ENCODE assay signal across 14 cellular contexts in genomic region chr2:188721784-188722183, GRCh38.
"Had no signal": no experiment of that assay in that cellular context is flagged by ENCODE, and none has a peak within 500 bp of the region (broad histone marks: within the 10 kb centered on the region; RNA-seq: fewer than 3 reads in every experiment).

No MANE protein-coding gene starts in this region.

- ATAC-seq: foreskin keratinocyte; gastroesophageal sphincter; heart left ventricle; left lung; left ventricle myocardium superior; naive thymus-derived CD4-positive, alpha-beta T cell had no signal

- H3K36me3 Mint-ChIP-seq: naive thymus-derived CD4-positive, alpha-beta T cell had no signal

- H3K27me3 Mint-ChIP-seq: dendritic cell treated with granulocyte-macrophage colony-stimulating factor and Interleukin-4, amounts not matched to agents 40 ng/mL and 50 ng/mL, for 4 days; naive thymus-derived CD4-positive, alpha-beta T cell had no signal

- H3K27ac Mint-ChIP-seq: dendritic cell treated with granulocyte-macrophage colony-stimulating factor and Interleukin-4, amounts not matched to agents 40 ng/mL and 50 ng/mL, for 4 days; naive thymus-derived CD4-positive, alpha-beta T cell had no signal

- DNase-seq: cortex of kidney; effector memory CD4-positive, alpha-beta T cell; foreskin keratinocyte; heart left ventricle; hippocampal formation; left cardiac atrium; left lung; left ventricle myocardium superior; lower lobe of right lung; mesenchymal stem cell; midbrain; naive thymus-derived CD4-positive, alpha-beta T cell had no signal

- H3K4me3 Mint-ChIP-seq: dendritic cell treated with granulocyte-macrophage colony-stimulating factor and Interleukin-4, amounts not matched to agents 40 ng/mL and 50 ng/mL, for 4 days; naive thymus-derived CD4-positive, alpha-beta T cell had no signal

- H3K4me1 Mint-ChIP-seq: naive thymus-derived CD4-positive, alpha-beta T cell had no signal
